20 cellular contexts compared by ENCODE assay signal in genomic region chr16:81607006-81607405, GRCh38.
"Had no signal": no experiment of that assay in that cellular context is flagged by ENCODE, and none has a peak within 500 bp of the region (broad histone marks: within the 10 kb centered on the region; RNA-seq: fewer than 3 reads in every experiment).

No MANE protein-coding gene starts in this region.

- H3K9ac ChIP-seq: parathyroid adenoma had no signal

- H3K27ac Mint-ChIP-seq: activated CD8-positive, alpha-beta T cell treated with anti-CD3 and anti-CD28 coated beads for 36 hours; activated naive CD4-positive, alpha-beta T cell treated with anti-CD3 and anti-CD28 coated beads for 36 hours; memory B cell had no signal

- H3K4me3 Mint-ChIP-seq: activated CD8-positive, alpha-beta T cell treated with anti-CD3 and anti-CD28 coated beads for 36 hours; activated naive CD4-positive, alpha-beta T cell treated with anti-CD3 and anti-CD28 coated beads for 36 hours; memory B cell; naive B cell; stimulated activated effector memory CD8-positive, alpha-beta T cell treated with anti-CD3 and anti-CD28 coated beads, Interleukin-12 subunit alpha, Interleukin-12 subunit beta, amount 100 ng/mL, for 72 hours had no signal

- H3K4me1 ChIP-seq: colonic mucosa, parathyroid adenoma had no signal

- DNase-seq: activated CD4-positive, alpha-beta T cell treated with anti-CD3 and anti-CD28 coated beads for 4 hours; activated CD8-positive, alpha-beta T cell treated with anti-CD3 and anti-CD28 coated beads for 36 hours; activated naive CD4-positive, alpha-beta T cell treated with anti-CD3 and anti-CD28 coated beads for 36 hours; activated T-cell treated with anti-CD3 and anti-CD28 coated beads, Interleukin-2, amount 50 U/mL, for 1 hour; brain microvascular endothelial cell; central memory CD4-positive, alpha-beta T cell; colonic mucosa; heart right ventricle; naive B cell; sigmoid colon; stimulated activated CD4-positive, alpha-beta T cell treated with anti-CD3 and anti-CD28 coated beads, Interleukin-4, amount 100 ng/mL, for 24 hours; SW 1271; upper lobe of right lung had no signal

- H3K4me3 ChIP-seq: colonic mucosa, gastroesophageal sphincter, heart right ventricle, mucosa of descending colon, sigmoid colon, thoracic aorta, upper lobe of right lung had no signal

- H3K36me3 ChIP-seq: colonic mucosa, sigmoid colon, thoracic aorta, upper lobe of right lung had no signal

- H3K9me3 ChIP-seq: colonic mucosa, gastroesophageal sphincter, heart right ventricle, mucosa of descending colon, neutrophil, sigmoid colon, thoracic aorta, upper lobe of right lung had no signal

- H3K27ac ChIP-seq: brain microvascular endothelial cell, colonic mucosa, gastroesophageal sphincter, heart right ventricle, neutrophil, parathyroid adenoma, sigmoid colon, thoracic aorta, upper lobe of right lung had no signal

- H3K9me3 Mint-ChIP-seq: activated CD8-positive, alpha-beta T cell treated with anti-CD3 and anti-CD28 coated beads for 36 hours; activated naive CD4-positive, alpha-beta T cell treated with anti-CD3 and anti-CD28 coated beads for 36 hours; memory B cell; naive B cell; stimulated activated effector memory CD8-positive, alpha-beta T cell treated with anti-CD3 and anti-CD28 coated beads, Interleukin-12 subunit alpha, Interleukin-12 subunit beta, amount 100 ng/mL, for 72 hours had no signal

- H2AFZ ChIP-seq: parathyroid adenoma had no signal

- H3K27me3 Mint-ChIP-seq: activated CD8-positive, alpha-beta T cell treated with anti-CD3 and anti-CD28 coated beads for 36 hours; memory B cell; naive B cell had no signal

- H3K27me3 ChIP-seq: brain microvascular endothelial cell, colonic mucosa, gastroesophageal sphincter, heart right ventricle, neutrophil, sigmoid colon, upper lobe of right lung had no signal
